In genomic region chr3:149828390-149828789, GRCh38 we compare ENCODE assay signal across 23 cellular contexts. TPM values are rescaled to one million over a fixed set of nuclear protein-coding genes. Genes with fewer than 3 reads are reported as not detected.
"Had no signal": no experiment of that assay in that cellular context is flagged by ENCODE, and none has a peak within 500 bp of the region (broad histone marks: within the 10 kb centered on the region; RNA-seq: fewer than 3 reads in every experiment).

No MANE protein-coding gene starts in this region.

- H3K4me3 ChIP-seq: esophagus squamous epithelium, hepatocyte, mucosa of descending colon, stomach, suprapubic skin, tibial artery, upper lobe of right lung, vagina had no signal

- H3K4me2 ChIP-seq: hepatocyte had no signal

- FAIRE-seq: colon, small intestine had no signal

- H3K27me3 ChIP-seq: esophagus squamous epithelium, hepatocyte, stomach, suprapubic skin, tibial artery, upper lobe of right lung, vagina had no signal

- DNase-seq: esophagus squamous epithelium; foreskin fibroblast; mucosa of descending colon; naive thymus-derived CD8-positive, alpha-beta T cell; right cardiac atrium; small intestine; stimulated activated CD4-positive, alpha-beta T cell treated with anti-CD3 and anti-CD28 coated beads, Interleukin-12 subunit alpha, Interleukin-12 subunit beta, amount 100 ng/mL, for 4 hours; stimulated activated naive CD4-positive, alpha-beta T cell; stomach; tibial artery; upper lobe of right lung had no signal

- H3K27ac ChIP-seq: esophagus squamous epithelium, hepatocyte, stomach, suprapubic skin, tibial artery, upper lobe of right lung, vagina had no signal

- ATAC-seq: mucosa of descending colon; naive thymus-derived CD8-positive, alpha-beta T cell; right cardiac atrium; upper lobe of right lung had no signal

- H3K4me1 ChIP-seq: upper lobe of right lung had no signal

RNA-seq across cellular contexts. Expression of gene ANKUB1, which starts 36.0 kb away (rescaled TPM):
- total RNA-seq: epithelial cell of proximal tubule; esophagus squamous epithelium; hepatocyte; kidney epithelial cell; liver; lung microvascular endothelial cell; mesenteric fat pad; mucosa of descending colon; naive thymus-derived CD8-positive, alpha-beta T cell; osteocyte; progenitor cell of endocrine pancreas; right cardiac atrium; stomach; suprapubic skin; upper lobe of right lung; vagina had no signal
- polyA plus RNA-seq: hepatocyte; naive thymus-derived CD8-positive, alpha-beta T cell; neural cell; right cardiac atrium; small intestine; stomach had no signal
